10 cellular contexts compared by ENCODE assay signal in genomic region chr12:54368016-54368708, GRCh38. TPM values are rescaled to one million over a fixed set of nuclear protein-coding genes. Genes with fewer than 3 reads are reported as not detected.
DNase-seq lines count a peak whose midpoint lies in the region; ATAC-seq and TF ChIP-seq lines count a peak whose summit lies in the region.
"Had no signal": no experiment of that assay in that cellular context is flagged by ENCODE, and none has a peak within 500 bp of the region (broad histone marks: within the 10 kb centered on the region; RNA-seq: fewer than 3 reads in every experiment).

No MANE protein-coding gene starts in this region.

- ATAC-seq in upper lobe of left lung (ENCODE audit: low FRiP score in 2 of 2), result no peak

- peak overlapping the region; percentile 40 for H3K27ac ChIP-seq in KOPT-K1 (ENCODE audit: low read depth, low read length, poor library complexity, severe bottlenecking)
- H3K27ac ChIP-seq in stomach, result peak overlapping the region in 3 of 5 donors; percentile 70 to 76 (median 72)
- peak overlapping the region in 2 of 4 donors; percentile 8 to 70 for H3K27ac ChIP-seq in upper lobe of left lung

- WGBS in stomach, 5 donors, result 17 to 35% (median 23%) methylated on average over 5 of the region's 5 CpGs
- WGBS in upper lobe of left lung, 2 donors, result 18 to 25% methylated on average over 5 of the region's 5 CpGs

- H3K27me3 ChIP-seq in stomach (peaks cover 0 to 6% (median 0%) of the 10 kb centered on the region in 3 donors), upper lobe of left lung (no peaks in the 10 kb centered on the region)
- H3K27me3 ChIP-seq: adrenal gland had no signal

- no peaks in the 10 kb centered on the region for H3K9me3 Mint-ChIP-seq in activated CD4-positive, alpha-beta T cell treated with anti-CD3 and anti-CD28 coated beads, Interleukin-2, amount 10 ng/mL, durations not matched to agents 24 days and 14 days

- peak overlapping the region; percentile 38 for H3K27ac Mint-ChIP-seq in activated CD4-positive, alpha-beta T cell treated with anti-CD3 and anti-CD28 coated beads, Interleukin-2, amount 10 ng/mL, durations not matched to agents 24 days and 14 days

- H3K27me3 Mint-ChIP-seq in activated CD4-positive, alpha-beta T cell treated with anti-CD3 and anti-CD28 coated beads, Interleukin-2, amount 10 ng/mL, durations not matched to agents 24 days and 14 days, result peaks cover 8% of the 10 kb centered on the region

- peak overlapping the region; percentile 65 for H3K4me3 Mint-ChIP-seq in activated CD4-positive, alpha-beta T cell treated with anti-CD3 and anti-CD28 coated beads, Interleukin-2, amount 10 ng/mL, durations not matched to agents 24 days and 14 days

- DNase-seq in activated CD4-positive, alpha-beta T cell treated with anti-CD3 and anti-CD28 coated beads, Interleukin-2, amount 10 ng/mL, durations not matched to agents 24 days and 14 days, result no peak
- no peak for DNase-seq in activated CD4-positive, alpha-beta T cell treated with anti-CD3 and anti-CD28 coated beads for 4 hours
- DNase-seq in epithelial cell of proximal tubule (ENCODE audit: low read depth) (no peak), stomach (no peak), SK-N-DZ (ENCODE audit: low spot score) (no peak), upper lobe of left lung (no peak), NOMO-1 (lab: John Stamatoyannopoulos, UW; ENCODE audit: unreplicated experiment in 2 of 2) (no peak)

- H3K4me1 ChIP-seq in stomach, result peaks cover 29 to 48% (median 42%) of the 10 kb centered on the region in 4 donors
- peaks cover 34 to 53% (median 40%) of the 10 kb centered on the region in 4 donors for H3K4me1 ChIP-seq in upper lobe of left lung

- H3K36me3 Mint-ChIP-seq in activated CD4-positive, alpha-beta T cell treated with anti-CD3 and anti-CD28 coated beads, Interleukin-2, amount 10 ng/mL, durations not matched to agents 24 days and 14 days (ENCODE audit: low read depth), result no peaks in the 10 kb centered on the region

- TF ChIP-seq POLR2A in stomach (IDR thresholded peaks at IDR 0.05), result no peak
- no peak for TF ChIP-seq POLR2A in upper lobe of left lung (IDR thresholded peaks at IDR 0.05)

- TF ChIP-seq CTCF in epithelial cell of proximal tubule (conservative IDR thresholded peaks at IDR 0.05; ENCODE audit: low read depth, low read length), result no peak
- TF ChIP-seq CTCF in stomach (IDR thresholded peaks at IDR 0.05), result no peak
- no peak for TF ChIP-seq CTCF in upper lobe of left lung (IDR thresholded peaks at IDR 0.05)

- H3K4me3 ChIP-seq in epithelial cell of proximal tubule (ENCODE audit: low read depth, low read length), result peak overlapping the region; percentile 48
- peak overlapping the region in 3 of 4 donors; percentile 34 to 43 (median 40) for H3K4me3 ChIP-seq in stomach
- H3K4me3 ChIP-seq in upper lobe of left lung, result peak overlapping the region in 2 of 4 donors; percentile 7 to 47

- intact Hi-C loops in activated CD4-positive, alpha-beta T cell treated with anti-CD3 and anti-CD28 coated beads, Interleukin-2, amount 10 ng/mL, durations not matched to agents 24 days and 14 days (cut with micrococcal nuclease), result loop anchor here (1.0 to 10.0 kb wide), 6 partner anchors 32 to 363 kb away; partner anchors contain the start of genes COPZ1, HOXC8 and HOXC9
- intact Hi-C loops in stomach (cut with DNase I; ENCODE audit: low total_unique reads), result loop anchor here (10.0 kb wide), 2 partner anchors 73 to 143 kb away; no protein-coding TSS in a partner anchor

- H3K9me3 ChIP-seq in KOPT-K1 (ENCODE audit: insufficient read depth, low read length, poor library complexity, severe bottlenecking), result no peaks in the 10 kb centered on the region
- no peaks in the 10 kb centered on the region for H3K9me3 ChIP-seq in stomach
- H3K9me3 ChIP-seq in upper lobe of left lung, result no peaks in the 10 kb centered on the region
- H3K9me3 ChIP-seq: adrenal gland had no signal

- no peak for TF ChIP-seq EP300 in stomach (IDR thresholded peaks at IDR 0.05)
- TF ChIP-seq EP300 in upper lobe of left lung (IDR thresholded peaks at IDR 0.05), result no peak

- peaks cover 42% of the 10 kb centered on the region for H3K4me1 Mint-ChIP-seq in activated CD4-positive, alpha-beta T cell treated with anti-CD3 and anti-CD28 coated beads, Interleukin-2, amount 10 ng/mL, durations not matched to agents 24 days and 14 days

- no peaks in the 10 kb centered on the region for H3K36me3 ChIP-seq in KOPT-K1 (ENCODE audit: insufficient read depth, low read length)
- peaks cover 0 to 3% (median 0%) of the 10 kb centered on the region in 4 donors for H3K36me3 ChIP-seq in stomach
- peaks cover 0 to 4% (median 0%) of the 10 kb centered on the region in 4 donors for H3K36me3 ChIP-seq in upper lobe of left lung
- H3K36me3 ChIP-seq: adrenal gland had no signal

RNA-seq across cellular contexts. Expression of gene GPR84, which starts 3.9 kb away (rescaled TPM):
- total RNA-seq in activated CD4-positive, alpha-beta T cell treated with anti-CD3 and anti-CD28 coated beads, Interleukin-2, amount 10 ng/mL, durations not matched to agents 24 days and 14 days, result 1.5 TPM in 2 replicates
- total RNA-seq in epithelial cell of proximal tubule (not detected in 2 replicates), stomach (not detected), upper lobe of left lung (1 to 10 TPM in 3 of 6 donors, under 1 TPM in 1, not detected in 2; 0.39 to 2.1 (median 1.1) TPM)
- polyA plus RNA-seq in stomach, result 1 to 10 TPM in 1 of 3 donors, under 1 TPM in 2; 0.46 to 1.4 (median 0.50) TPM
- polyA plus RNA-seq in SK-N-DZ (2014; cell fraction: cytosol; rRNA removed), result not detected in 2 replicates
- polyA plus RNA-seq in SK-N-DZ (2014; cell fraction: nucleus; rRNA removed), result not detected in 2 replicates
- total RNA-seq: left lobe of liver had no signal

RNA-seq across cellular contexts. Expression of gene ZNF385A, which starts 16.4 kb away (rescaled TPM):
- total RNA-seq in activated CD4-positive, alpha-beta T cell treated with anti-CD3 and anti-CD28 coated beads, Interleukin-2, amount 10 ng/mL, durations not matched to agents 24 days and 14 days, result 0.84 and 1.2 TPM in 2 replicates
- total RNA-seq in epithelial cell of proximal tubule, result 3.9 and 4.3 TPM in 2 replicates
- total RNA-seq in stomach, result 10 to 100 TPM in 1 of 5 donors, 1 to 10 TPM in 4; 1.2 to 35.7 (median 2.6) TPM
- 10 to 100 TPM; 16.9 to 35.1 (median 17.6) TPM for polyA plus RNA-seq in stomach
- 19.5 and 30.2 TPM in 2 replicates for polyA plus RNA-seq in SK-N-DZ (2014; cell fraction: cytosol; rRNA removed)
- 7.6 and 21.2 TPM in 2 replicates for polyA plus RNA-seq in SK-N-DZ (2014; cell fraction: nucleus; rRNA removed)
- total RNA-seq in upper lobe of left lung, result 10 to 100 TPM; 18.5 to 43.8 (median 23.0) TPM

RNA-seq across cellular contexts. Expression of gene COPZ1, which starts 43.2 kb away (rescaled TPM):
- total RNA-seq in activated CD4-positive, alpha-beta T cell treated with anti-CD3 and anti-CD28 coated beads, Interleukin-2, amount 10 ng/mL, durations not matched to agents 24 days and 14 days, result 116 and 121 TPM in 2 replicates
- total RNA-seq in epithelial cell of proximal tubule (107 and 144 TPM in 2 replicates), stomach (10 to 100 TPM; 14.6 to 91.6 (median 42.4) TPM), upper lobe of left lung (100 to 1,000 TPM in 3 of 6 donors, 10 to 100 TPM in 3; 55.5 to 132 (median 96.7) TPM)
- 100 to 1,000 TPM in 2 of 3 donors, 10 to 100 TPM in 1; 92.4 to 133 (median 108) TPM for polyA plus RNA-seq in stomach
- polyA plus RNA-seq in SK-N-DZ (2014; cell fraction: cytosol; rRNA removed), result 181 and 301 TPM in 2 replicates
- polyA plus RNA-seq in SK-N-DZ (2014; cell fraction: nucleus; rRNA removed), result 131 and 141 TPM in 2 replicates

RNA-seq across cellular contexts. Expression of gene ITGA5, which starts 50.9 kb away (rescaled TPM):
- total RNA-seq in activated CD4-positive, alpha-beta T cell treated with anti-CD3 and anti-CD28 coated beads, Interleukin-2, amount 10 ng/mL, durations not matched to agents 24 days and 14 days, result 43.9 and 48.0 TPM in 2 replicates
- total RNA-seq in epithelial cell of proximal tubule (84.4 and 116 TPM in 2 replicates), stomach (100 to 1,000 TPM in 2 of 5 donors, 10 to 100 TPM in 3; 53.7 to 182 (median 88.8) TPM), upper lobe of left lung (100 to 1,000 TPM in 2 of 6 donors, 10 to 100 TPM in 4; 48.3 to 146 (median 92.6) TPM)
- 100 to 1,000 TPM in 1 of 3 donors, 10 to 100 TPM in 2; 29.3 to 102 (median 33.2) TPM for polyA plus RNA-seq in stomach
- polyA plus RNA-seq in SK-N-DZ (2014; cell fraction: cytosol; rRNA removed), result 0.05 TPM in 1 of 2 replicates, not detected in the other
- polyA plus RNA-seq in SK-N-DZ (2014; cell fraction: nucleus; rRNA removed), result 0.05 and 0.12 TPM in 2 replicates
